2 cellular contexts compared by ENCODE assay signal in the genomic region with DNA sequence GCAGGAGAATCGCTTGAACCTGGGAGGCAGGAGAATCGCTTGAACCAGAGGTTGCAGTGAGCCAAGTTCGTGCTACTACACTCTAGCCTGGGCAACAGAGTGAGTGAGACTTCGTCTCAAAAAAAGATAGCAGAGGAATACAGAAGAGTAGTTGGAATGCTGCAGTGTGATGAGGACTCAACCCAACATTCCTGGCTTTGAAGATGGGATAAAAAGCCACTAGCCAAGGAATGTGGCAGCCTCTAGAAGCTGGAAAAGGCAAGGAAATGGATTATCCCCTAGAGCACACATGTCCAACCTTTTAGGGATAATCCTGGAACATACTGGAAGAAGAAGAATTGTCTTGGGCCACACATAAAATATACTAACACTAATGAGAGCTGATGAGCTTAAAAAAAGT.
TF ChIP-seq lines count a peak whose summit lies in the region.

No MANE protein-coding gene starts in this region.

TF ChIP-seq in GM23338, 12 proteins besides CTCF, POLR2A, EP300 and RAD21:
- TF ChIP-seq ZNF331 (CRISPR knock-in tag; IDR thresholded peaks at IDR 0.05; ENCODE audit: low read depth) (no peak), NANOG (IDR thresholded peaks at IDR 0.05; ENCODE audit: borderline replicate concordance) (no peak)
TF ChIP-seq in GM23338: peak in this region for 0.

TF ChIP-seq in H1, 55 proteins besides CTCF, POLR2A, EP300 and RAD21:
- TF ChIP-seq TEAD4 (IDR thresholded peaks at IDR 0.05; ENCODE audit: low read depth, low read length) (peak; percentile 62; the same call in 1 of the 2 replicates), EZH2 (IDR thresholded peaks at IDR 0.05; ENCODE audit: low read depth, low read length, severe bottlenecking) (no peak)
